20 cellular contexts compared by ENCODE assay signal in the genomic region with DNA sequence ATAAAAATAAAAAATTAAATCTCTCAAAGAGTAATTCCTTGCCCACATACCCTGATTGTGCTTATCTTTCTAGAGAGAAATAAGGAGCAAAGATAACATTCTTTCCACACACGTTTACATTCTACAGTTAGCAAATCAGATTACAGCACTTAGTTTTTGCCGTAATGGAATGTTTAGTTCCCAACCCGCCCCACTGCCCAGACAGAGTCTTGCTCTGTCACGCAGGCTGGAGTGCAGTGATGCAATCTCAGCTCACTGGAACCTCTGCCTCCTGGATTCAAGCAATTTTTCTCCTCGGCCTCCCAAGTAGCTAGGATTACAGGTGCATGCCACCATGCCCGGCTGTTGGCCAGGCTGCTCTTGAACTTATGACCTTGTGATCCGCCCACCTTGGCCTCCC. TPM values are rescaled to one million over a fixed set of nuclear protein-coding genes. Genes with fewer than 3 reads are reported as not detected.
A peak's percentile ranks its signal among the peaks of the same experiment; 100 is the strongest.
DNase-seq lines count a peak whose midpoint lies in the region; ATAC-seq and TF ChIP-seq lines count a peak whose summit lies in the region.
"Had no signal": no experiment of that assay in that cellular context is flagged by ENCODE, and none has a peak within 500 bp of the region (broad histone marks: within the 10 kb centered on the region; RNA-seq: fewer than 3 reads in every experiment).

No MANE protein-coding gene starts in this region.

- no peak overlapping the region for H3K9ac ChIP-seq in mammary epithelial cell (ENCODE audit: insufficient read depth, low read length)
- H3K9ac ChIP-seq: GM23248 had no signal

- peak; percentile 5 for DNase-seq in mammary epithelial cell
- DNase-seq in breast epithelium (ENCODE audit: low spot score in 2 of 2): no peak
- DNase-seq in SJSA1 (ENCODE audit: low read depth in 1 of 2, low spot score in 2 of 2): peak; percentile 32 to 45
- peak; percentile 57 for DNase-seq in fibroblast of the aortic adventitia (ENCODE audit: low read depth)
- no peak for DNase-seq in upper lobe of right lung
- DNase-seq in SJCRH30: no peak
- DNase-seq in iPS-NIHi11 (ENCODE audit: low spot score): no peak
- DNase-seq: 8988T; CD8-positive, alpha-beta T cell; DMS79 treated with DMSO at 0.1 percent for 48 hours; GM23248; Karpas-422; MG63; NCI-H1092; NCI-H146; NCI-H2081; NCI-H510A; NCI-H774 had no signal

- BruUV-seq in mammary epithelial cell (replicated peaks; lab: Mats Ljungman, UMichigan): no TSS peak

- intact Hi-C loops in mammary epithelial cell (cut with micrococcal nuclease) (no loop called here), breast epithelium (cut with DNase I; ENCODE audit: low total_unique reads) (no loop called here), upper lobe of right lung (cut with DNase I) (no loop called here)

- H3K4me1 ChIP-seq in mammary epithelial cell (ENCODE audit: insufficient read depth, low read length): no peaks in the 10 kb centered on the region
- H3K4me1 ChIP-seq in breast epithelium: no peaks in the 10 kb centered on the region
- peaks cover 4% of the 10 kb centered on the region; the same call in 1 of the 2 replicates for H3K4me1 ChIP-seq in SJSA1 (replicated peaks)
- no peaks in the 10 kb centered on the region for H3K4me1 ChIP-seq in upper lobe of right lung
- no peaks in the 10 kb centered on the region for H3K4me1 ChIP-seq in SJCRH30

- H3K27ac ChIP-seq in mammary epithelial cell (ENCODE audit: insufficient read depth, low read depth, low read length) (no peak overlapping the region), breast epithelium (no peak overlapping the region), SJSA1 (no peak overlapping the region), upper lobe of right lung (no peak overlapping the region), SJCRH30 (no peak overlapping the region)
- H3K27ac ChIP-seq: GM23248 had no signal

- ATAC-seq in upper lobe of right lung (peak; percentile 46), GM18873 (IDR thresholded peaks at IDR 0.05; ENCODE audit: low FRiP score, unreplicated experiment) (no peak)
- ATAC-seq: CD8-positive, alpha-beta T cell; HCT116 had no signal

- TF ChIP-seq CTCF in mammary epithelial cell (conservative IDR thresholded peaks at IDR 0.05 in 1 of 2, IDR thresholded peaks at IDR 0.05 in 1 of 2; ENCODE audit: extremely low read depth in 1 of 2, insufficient read depth in 1 of 2, low read depth in 1 of 2, low read length in 2 of 2) (no peak), breast epithelium (IDR thresholded peaks at IDR 0.05) (no peak), fibroblast of the aortic adventitia (IDR thresholded peaks at IDR 0.05; ENCODE audit: insufficient read depth, low read length) (no peak), upper lobe of right lung (IDR thresholded peaks at IDR 0.05) (no peak)

- CTCF ChIA-PET in mammary epithelial cell (lab: Charles Lee; ENCODE audit: low non-redundant PET): interaction anchor here (0.6 kb wide), 1 partner anchor 157 kb away, joined by 5 read pairs; a partner anchor contains a TSS

- in situ Hi-C loops in mammary epithelial cell (cut with MboI; ENCODE audit: low sequenced_read_pairs in 2 of 2): no loop called here

- H3K4me3 ChIP-seq in mammary epithelial cell (replicated peaks in 1 of 3; ENCODE audit: insufficient read depth in 1 of 3, low read depth in 2 of 3, low read length in 3 of 3) (no peak overlapping the region), breast epithelium (no peak overlapping the region), SJSA1 (no peak overlapping the region), fibroblast of the aortic adventitia (ENCODE audit: low read depth, low read length) (no peak overlapping the region), upper lobe of right lung (no peak overlapping the region), SJCRH30 (no peak overlapping the region)
- H3K4me3 ChIP-seq: GM23248, MG63 had no signal

- no peak for TF ChIP-seq POLR2A in breast epithelium (IDR thresholded peaks at IDR 0.05)

- H3K79me2 ChIP-seq in mammary epithelial cell (ENCODE audit: insufficient read depth, low read length): no peaks in the 10 kb centered on the region

- H3K9me3 ChIP-seq in mammary epithelial cell (replicated peaks; ENCODE audit: insufficient read depth, low read length): no peaks in the 10 kb centered on the region
- H3K9me3 ChIP-seq in breast epithelium: peaks cover 0 to 14% of the 10 kb centered on the region in 2 donors
- H3K9me3 ChIP-seq in SJSA1 (replicated peaks): no peaks in the 10 kb centered on the region
- no peaks in the 10 kb centered on the region for H3K9me3 ChIP-seq in upper lobe of right lung
- no peaks in the 10 kb centered on the region for H3K9me3 ChIP-seq in SJCRH30 (replicated peaks)
- H3K9me3 ChIP-seq: MG63 had no signal

- H4K20me1 ChIP-seq in mammary epithelial cell (ENCODE audit: insufficient read depth, low read length): no peaks in the 10 kb centered on the region

- no peak overlapping the region for H2AFZ ChIP-seq in mammary epithelial cell (ENCODE audit: low read depth, low read length)
- H2AFZ ChIP-seq: GM23248 had no signal

- 44% methylated on average over 7 of the region's 7 CpGs for WGBS in mammary epithelial cell (ENCODE audit: low coverage, missing lambda C conversion rate)

- H3K4me2 ChIP-seq in mammary epithelial cell (ENCODE audit: insufficient read depth, low read depth, low read length): no peak overlapping the region

- H3K27me3 ChIP-seq in mammary epithelial cell (ENCODE audit: insufficient read depth, low read length) (peaks cover 2% of the 10 kb centered on the region), breast epithelium (peaks cover 0 to 15% of the 10 kb centered on the region in 2 donors), SJSA1 (replicated peaks) (no peaks in the 10 kb centered on the region), upper lobe of right lung (no peaks in the 10 kb centered on the region), SJCRH30 (no peaks in the 10 kb centered on the region)
- H3K27me3 ChIP-seq: MG63 had no signal

- dilution Hi-C loops in mammary epithelial cell (cut with HindIII; ENCODE audit: low sequenced_read_pairs): no loop called here

- H3K36me3 ChIP-seq in mammary epithelial cell (ENCODE audit: insufficient read depth, low read length) (no peaks in the 10 kb centered on the region), breast epithelium (no peaks in the 10 kb centered on the region), SJSA1 (no peaks in the 10 kb centered on the region), upper lobe of right lung (no peaks in the 10 kb centered on the region), SJCRH30 (no peaks in the 10 kb centered on the region)
- H3K36me3 ChIP-seq: MG63 had no signal

RNA-seq across cellular contexts. Expression of a gene that starts 8.5 kb away (rescaled TPM):
- 10 to 100 TPM; 23.2 to 34.1 TPM for total RNA-seq in mammary epithelial cell
- 34.6 TPM for polyA plus RNA-seq in mammary epithelial cell
- 42.5 TPM for polyA minus RNA-seq in mammary epithelial cell
- 10 to 100 TPM; 19.3 to 24.9 (median 20.8) TPM for total RNA-seq in breast epithelium
- 72.0 and 117 TPM in 2 replicates for total RNA-seq in SJSA1 (2014; rRNA removed; shearing (Covaris generic))
- 37.9 and 60.9 TPM in 2 replicates for total RNA-seq in fibroblast of the aortic adventitia (ENCODE audit: low replicate concordance)
- 25.6 TPM for total RNA-seq in upper lobe of right lung
- 68.5 and 69.7 TPM in 2 replicates for total RNA-seq in SJCRH30 (2014; rRNA removed; shearing (Covaris generic))

Comparison
In these comparisons a context has a peak if more than half of its experiments do, and no peak if none do; other contexts are left out.
1. DNase-seq: peak in mammary epithelial cell (single experiment), SJSA1 (2 of 2) and fibroblast of the aortic adventitia (single experiment); none in breast epithelium (0 of 2), upper lobe of right lung (single experiment), SJCRH30 (0 of 2) and iPS-NIHi11 (single experiment).